In the genomic region with DNA sequence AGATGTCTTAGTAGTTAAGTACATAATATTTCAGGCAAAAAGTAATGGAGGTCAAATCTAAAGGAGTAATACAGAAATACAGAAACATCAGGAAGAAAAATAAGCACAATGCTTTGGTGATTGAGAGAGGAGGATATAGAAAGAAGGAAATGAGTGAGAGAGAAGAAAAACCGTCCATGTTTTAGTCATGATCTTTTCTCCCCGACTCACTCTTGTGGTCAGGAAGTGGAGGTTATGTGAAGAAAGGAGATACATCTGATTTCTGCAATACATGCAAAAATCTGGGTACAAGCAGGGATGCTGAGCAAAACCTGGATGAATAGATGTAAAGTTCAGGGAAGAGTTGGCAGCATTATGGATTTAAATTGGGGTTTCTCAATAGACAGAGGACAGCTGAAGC, we compare ENCODE assay signal across 36 cellular contexts.
"Had no signal": no experiment of that assay in that cellular context is flagged by ENCODE, and none has a peak within 500 bp of the region (broad histone marks: within the 10 kb centered on the region; RNA-seq: fewer than 3 reads in every experiment).

No MANE protein-coding gene starts in this region.

- H3K36me3 Mint-ChIP-seq: activated naive CD4-positive, alpha-beta T cell treated with anti-CD3 and anti-CD28 coated beads, Interleukin-2, amount 10 ng/mL, durations not matched to agents 7 days and 5 days; activated naive CD4-positive, alpha-beta T cell treated with anti-CD3 and anti-CD28 coated beads, Interleukin-2, amount 50 U/mL, for 24 hours; activated naive CD8-positive, alpha-beta T cell; activated naive CD8-positive, alpha-beta T cell treated with anti-CD3 and anti-CD28 coated beads for 36 hours; activated naive CD8-positive, alpha-beta T cell treated with anti-CD3 and anti-CD28 coated beads, Interleukin-2, amount 10 ng/mL, durations not matched to agents 7 days and 5 days; brain had no signal

- H3K4me3 Mint-ChIP-seq: activated naive CD4-positive, alpha-beta T cell treated with anti-CD3 and anti-CD28 coated beads for 36 hours; activated naive CD4-positive, alpha-beta T cell treated with anti-CD3 and anti-CD28 coated beads, Interleukin-2, amount 10 ng/mL, durations not matched to agents 7 days and 5 days; activated naive CD4-positive, alpha-beta T cell treated with anti-CD3 and anti-CD28 coated beads, Interleukin-2, amount 50 U/mL, for 24 hours; activated naive CD8-positive, alpha-beta T cell; activated naive CD8-positive, alpha-beta T cell treated with anti-CD3 and anti-CD28 coated beads for 36 hours; activated naive CD8-positive, alpha-beta T cell treated with anti-CD3 and anti-CD28 coated beads, Interleukin-2, amount 10 ng/mL, durations not matched to agents 7 days and 5 days; activated naive CD8-positive, alpha-beta T cell treated with anti-CD3 and anti-CD28 coated beads, Interleukin-2, amount 50 U/mL, for 24 hours; activated T-cell treated with anti-CD3 and anti-CD28 coated beads, Interleukin-2, amount 50 U/mL, for 24 hours; activated T-cell treated with anti-CD3 and anti-CD28 coated beads, Interleukin-2, amount 50 U/mL, for 4 hours; activated T-cell treated with anti-CD3 and anti-CD28 coated beads, Interleukin-2, amount 50 U/mL, for 72 hours; activated T-helper 1 cell treated with anti-CD3 and anti-CD28 coated beads, Interleukin-12 subunit alpha, Interleukin-12 subunit beta, Interleukin-2, Interleukin-4 antibody, amounts not matched to agents 30 ng/mL and 10 ng/mL and 1 ng/mL, durations not matched to agents 14 hours and 24 hours and 36 hours; activated T-helper 17 cell treated with anti-CD3 and anti-CD28 coated beads, Interleukin-2, amount 50 U/mL, for 72 hours; brain; central memory CD8-positive, alpha-beta T cell had no signal

- H3K4me1 Mint-ChIP-seq: activated naive CD4-positive, alpha-beta T cell treated with anti-CD3 and anti-CD28 coated beads, Interleukin-2, amount 10 ng/mL, durations not matched to agents 7 days and 5 days; activated naive CD4-positive, alpha-beta T cell treated with anti-CD3 and anti-CD28 coated beads, Interleukin-2, amount 50 U/mL, for 24 hours; activated naive CD8-positive, alpha-beta T cell treated with anti-CD3 and anti-CD28 coated beads for 36 hours; activated naive CD8-positive, alpha-beta T cell treated with anti-CD3 and anti-CD28 coated beads, Interleukin-2, amount 50 U/mL, for 24 hours; activated T-helper 17 cell treated with anti-CD3 and anti-CD28 coated beads, Interleukin-2, amount 50 U/mL, for 72 hours; central memory CD8-positive, alpha-beta T cell had no signal

- H3K36me3 ChIP-seq: adrenal gland, ascending aorta, brain microvascular endothelial cell, breast epithelium, cardiac muscle cell had no signal

- H3K4me1 ChIP-seq: adrenal gland, ascending aorta, body of pancreas, breast epithelium had no signal

- H3K27me3 ChIP-seq: adrenal gland, ascending aorta, body of pancreas, brain microvascular endothelial cell, breast epithelium had no signal

- H3K9me3 ChIP-seq: adrenal gland, ascending aorta, body of pancreas, breast epithelium had no signal

- DNase-seq: activated effector memory CD4-positive, alpha-beta T cell treated with anti-CD3 and anti-CD28 coated beads, Interleukin-2, amount 50 U/mL, for 16 hours; activated effector memory CD4-positive, alpha-beta T cell treated with Interleukin-2 at 50 U/mL for 16 hours; activated gamma-delta T cell; activated gamma-delta T cell treated with Interleukin-2 at 50 U/mL for 16 hours; activated naive CD4-positive, alpha-beta T cell; activated naive CD4-positive, alpha-beta T cell treated with anti-CD3 and anti-CD28 coated beads for 36 hours; activated naive CD4-positive, alpha-beta T cell treated with anti-CD3 and anti-CD28 coated beads, Interleukin-2, amount 10 ng/mL, durations not matched to agents 7 days and 5 days; activated naive CD4-positive, alpha-beta T cell treated with anti-CD3 and anti-CD28 coated beads, Interleukin-2, amount 50 U/mL, for 16 hours; activated naive CD4-positive, alpha-beta T cell treated with Interleukin-2 at 50 U/mL for 16 hours; activated naive CD8-positive, alpha-beta T cell treated with anti-CD3 and anti-CD28 coated beads for 36 hours; activated naive CD8-positive, alpha-beta T cell treated with anti-CD3 and anti-CD28 coated beads, Interleukin-2, amount 10 ng/mL, durations not matched to agents 7 days and 5 days; activated naive CD8-positive, alpha-beta T cell treated with anti-CD3 and anti-CD28 coated beads, Interleukin-2, amount 50 U/mL, for 24 hours; activated T-cell treated with anti-CD3 and anti-CD28 coated beads, Interleukin-2, amount 50 U/mL, for 24 hours; activated T-cell treated with anti-CD3 and anti-CD28 coated beads, Interleukin-2, amount 50 U/mL, for 4 hours; activated T-cell treated with anti-CD3 and anti-CD28 coated beads, Interleukin-2, amount 50 U/mL, for 48 hours; activated T-cell treated with anti-CD3 and anti-CD28 coated beads, Interleukin-2, amount 50 U/mL, for 72 hours; adrenal gland; amniotic stem cell; amygdala; anterior cingulate cortex; aorta; body of pancreas; brain microvascular endothelial cell; caudate nucleus; central memory CD4-positive, alpha-beta T cell; cerebellar nuclear complex had no signal

- H3K27ac Mint-ChIP-seq: activated naive CD4-positive, alpha-beta T cell treated with anti-CD3 and anti-CD28 coated beads for 36 hours; activated naive CD4-positive, alpha-beta T cell treated with anti-CD3 and anti-CD28 coated beads, Interleukin-2, amount 10 ng/mL, durations not matched to agents 7 days and 5 days; activated naive CD4-positive, alpha-beta T cell treated with anti-CD3 and anti-CD28 coated beads, Interleukin-2, amount 50 U/mL, for 24 hours; activated naive CD8-positive, alpha-beta T cell; activated naive CD8-positive, alpha-beta T cell treated with anti-CD3 and anti-CD28 coated beads for 36 hours; activated naive CD8-positive, alpha-beta T cell treated with anti-CD3 and anti-CD28 coated beads, Interleukin-2, amount 10 ng/mL, durations not matched to agents 7 days and 5 days; activated naive CD8-positive, alpha-beta T cell treated with anti-CD3 and anti-CD28 coated beads, Interleukin-2, amount 50 U/mL, for 24 hours; activated T-cell treated with anti-CD3 and anti-CD28 coated beads, Interleukin-2, amount 50 U/mL, for 24 hours; activated T-cell treated with anti-CD3 and anti-CD28 coated beads, Interleukin-2, amount 50 U/mL, for 72 hours; activated T-helper 1 cell treated with anti-CD3 and anti-CD28 coated beads, Interleukin-12 subunit alpha, Interleukin-12 subunit beta, Interleukin-2, Interleukin-4 antibody, amounts not matched to agents 30 ng/mL and 10 ng/mL and 1 ng/mL, durations not matched to agents 14 hours and 24 hours and 36 hours; activated T-helper 17 cell treated with anti-CD3 and anti-CD28 coated beads, Interleukin-2, amount 50 U/mL, for 72 hours; activated T-helper 2 cell treated with anti-CD3 and anti-CD28 coated beads, Interferon-gamma antibody, Interleukin-2, Interleukin-4, amounts not matched to agents 10 μg/mL and 5 μg/mL and 100 μg/mL, durations not matched to agents 14 hours and 24 hours and 36 hours; brain had no signal

- H3K4me3 ChIP-seq: adrenal gland, ascending aorta, body of pancreas, breast epithelium, cardiac muscle cell had no signal

- H3K9me3 Mint-ChIP-seq: activated naive CD4-positive, alpha-beta T cell treated with anti-CD3 and anti-CD28 coated beads for 36 hours; activated naive CD4-positive, alpha-beta T cell treated with anti-CD3 and anti-CD28 coated beads, Interleukin-2, amount 10 ng/mL, durations not matched to agents 7 days and 5 days; activated naive CD8-positive, alpha-beta T cell treated with anti-CD3 and anti-CD28 coated beads, Interleukin-2, amount 10 ng/mL, durations not matched to agents 7 days and 5 days; activated naive CD8-positive, alpha-beta T cell treated with anti-CD3 and anti-CD28 coated beads, Interleukin-2, amount 50 U/mL, for 24 hours; activated T-cell treated with anti-CD3 and anti-CD28 coated beads, Interleukin-2, amount 50 U/mL, for 4 hours; activated T-helper 1 cell treated with anti-CD3 and anti-CD28 coated beads, Interleukin-12 subunit alpha, Interleukin-12 subunit beta, Interleukin-2, Interleukin-4 antibody, amounts not matched to agents 30 ng/mL and 10 ng/mL and 1 ng/mL, durations not matched to agents 14 hours and 24 hours and 36 hours; activated T-helper 2 cell treated with anti-CD3 and anti-CD28 coated beads, Interferon-gamma antibody, Interleukin-2, Interleukin-4, amounts not matched to agents 10 μg/mL and 5 μg/mL and 100 μg/mL, durations not matched to agents 14 hours and 24 hours and 36 hours had no signal

- H3K27me3 Mint-ChIP-seq: activated naive CD4-positive, alpha-beta T cell treated with anti-CD3 and anti-CD28 coated beads, Interleukin-2, amount 10 ng/mL, durations not matched to agents 7 days and 5 days; activated naive CD8-positive, alpha-beta T cell treated with anti-CD3 and anti-CD28 coated beads, Interleukin-2, amount 10 ng/mL, durations not matched to agents 7 days and 5 days; activated T-cell treated with anti-CD3 and anti-CD28 coated beads, Interleukin-2, amount 50 U/mL, for 24 hours; central memory CD8-positive, alpha-beta T cell had no signal

- H3K27ac ChIP-seq: adrenal gland, ascending aorta, body of pancreas, brain microvascular endothelial cell, breast epithelium, cardiac muscle cell had no signal
